In genomic region chr11:67345949-67346819, GRCh38 we compare ENCODE assay signal across 9 cellular contexts. TPM values are rescaled to one million over a fixed set of nuclear protein-coding genes. Genes with fewer than 3 reads are reported as not detected.
DNase-seq lines count a peak whose midpoint lies in the region; ATAC-seq, FAIRE-seq and TF ChIP-seq lines count a peak whose summit lies in the region.
"Had no signal": no experiment of that assay in that cellular context is flagged by ENCODE, and none has a peak within 500 bp of the region (broad histone marks: within the 10 kb centered on the region; RNA-seq: fewer than 3 reads in every experiment).

No MANE protein-coding gene starts in this region.

- POLR2A ChIA-PET in Panc1 (lab: Charles Lee) = interaction anchor here (0.6 to 0.8 kb wide), 2 partner anchors 76 to 1446 kb away, joined by 3 read pairs; no protein-coding TSS in a partner anchor
- POLR2A ChIA-PET in endothelial cell of umbilical vein (lab: Charles Lee) = no interaction called here

- no peak overlapping the region for H3K27ac ChIP-seq in Panc1 (ENCODE audit: low read length)
- H3K27ac ChIP-seq in endothelial cell of umbilical vein (ENCODE audit: insufficient read depth, low read depth, low read length) = no peak overlapping the region
- peak overlapping the region; percentile 51 to 74 (median 70) for H3K27ac ChIP-seq in pancreas
- H3K27ac ChIP-seq: neutrophil had no signal

- H3K36me3 ChIP-seq in Panc1 (ENCODE audit: control insufficient read depth, insufficient read depth, low read length) = no peaks in the 10 kb centered on the region
- no peaks in the 10 kb centered on the region for H3K36me3 ChIP-seq in endothelial cell of umbilical vein (ENCODE audit: control insufficient read depth in 2 of 2, extremely low read depth in 1 of 2, insufficient read depth in 2 of 2, low read length in 2 of 2)
- H3K36me3 ChIP-seq in pancreas = no peaks in the 10 kb centered on the region

- peak; percentile 97 for TF ChIP-seq CTCF in GM12801 (IDR thresholded peaks at IDR 0.05; ENCODE audit: extremely low read depth, insufficient read length)
- TF ChIP-seq CTCF in Panc1 (IDR thresholded peaks at IDR 0.05) = peak; percentile 94
- peak; percentile 70 to 81 for TF ChIP-seq CTCF in endothelial cell of umbilical vein (IDR thresholded peaks at IDR 0.05; ENCODE audit: extremely low read depth in 1 of 2, insufficient read depth in 1 of 2, low read depth in 1 of 2, low read length in 2 of 2)
- TF ChIP-seq CTCF in pancreas (IDR thresholded peaks at IDR 0.05) = peak; percentile 28 to 52 (median 47)

- H3K4me1 ChIP-seq in Panc1 (ENCODE audit: control insufficient read depth, insufficient read depth, low read length) = peaks cover 4% of the 10 kb centered on the region; the same call in 1 of the 2 replicates
- peaks cover 7% of the 10 kb centered on the region for H3K4me1 ChIP-seq in endothelial cell of umbilical vein (ENCODE audit: control insufficient read depth, extremely low read depth, insufficient read depth, low read length)
- peaks cover 20 to 32% (median 23%) of the 10 kb centered on the region in 3 donors for H3K4me1 ChIP-seq in pancreas

- FAIRE-seq in endothelial cell of umbilical vein (lab: Jason Lieb, UNC) (peak; percentile 74), pancreas (lab: Jason Lieb, UNC) (no peak)

- ATAC-seq in Panc1 (peak; percentile 75), pancreas (peak; percentile 79 to 87 (median 86)), HG03521 (IDR thresholded peaks at IDR 0.05; ENCODE audit: unreplicated experiment) (no peak)

- no peak overlapping the region for H2AFZ ChIP-seq in endothelial cell of umbilical vein (ENCODE audit: low read depth, low read length)

- no peaks in the 10 kb centered on the region for H4K20me1 ChIP-seq in endothelial cell of umbilical vein (replicated peaks; ENCODE audit: control insufficient read depth, extremely low read depth, insufficient read depth, low read length)

- H3K9me1 ChIP-seq in endothelial cell of umbilical vein (replicated peaks; ENCODE audit: control insufficient read depth, extremely low read depth, insufficient read depth, low read length) = no peaks in the 10 kb centered on the region

- DNase-seq in AG20443 (ENCODE audit: low spot score) (peak; percentile 58), Panc1 (ENCODE audit: low read depth, low spot score) (peak; percentile 89), endothelial cell of umbilical vein (ENCODE audit: low read depth, low spot score) (peak; percentile 49), pancreas (peak in 3 of 6 donors; percentile 55 to 70 (median 67)), OCI-M2 (lab: John Stamatoyannopoulos, UW; ENCODE audit: unreplicated experiment) (no peak), globus pallidus (ENCODE audit: low spot score) (no peak)

- in situ Hi-C loops in Panc1 (cut with HindIII; ENCODE audit: low pct_unique_long_range_greater_than_20kb, low sequenced_read_pairs) = no loop called here

- no TSS peak for BruUV-seq in Panc1 (replicated peaks; lab: Mats Ljungman, UMichigan)
- no TSS peak for BruUV-seq in endothelial cell of umbilical vein (replicated peaks; lab: Mats Ljungman, UMichigan)

- intact Hi-C loops in Panc1 (cut with micrococcal nuclease; ENCODE audit: unreplicated experiment) = loop anchor here (5.0 kb wide), 1 partner anchor 36 kb away; no protein-coding TSS in a partner anchor
- intact Hi-C loops in endothelial cell of umbilical vein (cut with micrococcal nuclease) = no loop called here
- intact Hi-C loops in pancreas (cut with DNase I) = loop anchor here in 1 of 3 donors (5.0 kb wide), 1 partner anchor 36 kb away; no protein-coding TSS in a partner anchor

- no peak for TF ChIP-seq POLR2A in endothelial cell of umbilical vein (IDR thresholded peaks at IDR 0.05; ENCODE audit: low read depth, low read length)

- H3K79me2 ChIP-seq in endothelial cell of umbilical vein (ENCODE audit: control insufficient read depth, insufficient read depth, low read length) = no peaks in the 10 kb centered on the region

- H3K27me3 ChIP-seq in Panc1 (ENCODE audit: control insufficient read depth, insufficient read depth, low read length) (no peaks in the 10 kb centered on the region), endothelial cell of umbilical vein (ENCODE audit: control insufficient read depth in 2 of 2, insufficient read depth in 2 of 2, low read length in 2 of 2) (no peaks in the 10 kb centered on the region), pancreas (no peaks in the 10 kb centered on the region)
- H3K27me3 ChIP-seq: neutrophil had no signal

- H3K9me3 ChIP-seq in Panc1 (ENCODE audit: control insufficient read depth, insufficient read depth, low read depth, low read length) = no peaks in the 10 kb centered on the region
- H3K9me3 ChIP-seq in endothelial cell of umbilical vein (replicated peaks; ENCODE audit: control insufficient read depth, insufficient read depth, low read length) = no peaks in the 10 kb centered on the region
- H3K9me3 ChIP-seq in pancreas = no peaks in the 10 kb centered on the region
- H3K9me3 ChIP-seq: neutrophil had no signal

- dilution Hi-C loops in endothelial cell of umbilical vein (cut with MboI; ENCODE audit: extremely low pct_ligation_motif_present, low sequenced_read_pairs) = no loop called here

- H3K4me3 ChIP-seq in Panc1 (ENCODE audit: low read depth in 2 of 2, low read length in 2 of 2) (no peak overlapping the region), endothelial cell of umbilical vein (replicated peaks in 1 of 3; ENCODE audit: insufficient read depth in 1 of 3, low read depth in 1 of 3, low read length in 3 of 3) (no peak overlapping the region), pancreas (no peak overlapping the region)

- H3K9ac ChIP-seq in endothelial cell of umbilical vein (replicated peaks; ENCODE audit: extremely low read depth, insufficient read depth, low read length) = no peak overlapping the region

- CTCF ChIA-PET in Panc1 (lab: Charles Lee) = interaction anchor here (1.0 to 2.9 kb wide), 7 partner anchors 10 to 55 kb away, joined by 3 to 13 read pairs (median 5); partner anchors contain the start of gene PPP1CA
- CTCF ChIA-PET in endothelial cell of umbilical vein (lab: Charles Lee) = interaction anchor here (0.7 to 6.5 kb wide), 23 partner anchors 9 to 276 kb away, joined by 3 to 119 read pairs (median 6); partner anchors contain the start of genes CLCF1, PITPNM1, PPP1CA and RAD9A

- H3K4me2 ChIP-seq in endothelial cell of umbilical vein (ENCODE audit: insufficient read depth, low read length) = no peak overlapping the region

- WGBS in pancreas, 2 donors = 33 to 34% methylated on average over 7 of the region's 7 CpGs

RNA-seq across cellular contexts. Expression of gene POLD4, which starts 7.2 kb away (rescaled TPM):
- total RNA-seq in Panc1 (2021; ENCODE audit: unreplicated experiment) (78.7 TPM), endothelial cell of umbilical vein (50.1 and 66.9 TPM in 2 replicates), pancreas (10 to 100 TPM; 35.0 to 50.8 (median 43.4) TPM)
- polyA plus RNA-seq in Panc1 (2012; ENCODE audit: insufficient read length) = 119 TPM
- polyA plus RNA-seq in endothelial cell of umbilical vein (204 and 236 TPM in 2 replicates), pancreas (10 to 100 TPM; 80.6 to 99.3 TPM)
- 136 and 153 TPM in 2 replicates for polyA plus RNA-seq in endothelial cell of umbilical vein (2011; cell fraction: cytosol; rRNA removed)
- polyA plus RNA-seq in endothelial cell of umbilical vein (2011; cell fraction: nucleus; rRNA removed) = 102 and 113 TPM in 2 replicates
- 113 and 160 TPM in 2 replicates for polyA plus RNA-seq in endothelial cell of umbilical vein (2012)
- polyA minus RNA-seq in endothelial cell of umbilical vein = 20.8 and 22.5 TPM in 2 replicates
- polyA minus RNA-seq in endothelial cell of umbilical vein (2011; cell fraction: cytosol; rRNA and poly(A)+ RNA removed) = 9.0 TPM
- 16.3 and 23.4 TPM in 2 replicates for polyA minus RNA-seq in endothelial cell of umbilical vein (2011; cell fraction: nucleus; rRNA and poly(A)+ RNA removed)

RNA-seq across cellular contexts. Expression of gene CLCF1, which starts 27.2 kb away (rescaled TPM):
- 9.3 TPM for total RNA-seq in Panc1 (2021; ENCODE audit: unreplicated experiment)
- 9.0 TPM for polyA plus RNA-seq in Panc1 (2012; ENCODE audit: insufficient read length)
- 5.7 and 5.8 TPM in 2 replicates for total RNA-seq in endothelial cell of umbilical vein
- 6.5 and 8.7 TPM in 2 replicates for polyA plus RNA-seq in endothelial cell of umbilical vein
- 4.3 and 4.7 TPM in 2 replicates for polyA plus RNA-seq in endothelial cell of umbilical vein (2011; cell fraction: cytosol; rRNA removed)
- polyA plus RNA-seq in endothelial cell of umbilical vein (2011; cell fraction: nucleus; rRNA removed) = 9.3 TPM in 2 replicates
- polyA plus RNA-seq in endothelial cell of umbilical vein (2012) = 4.2 and 6.0 TPM in 2 replicates
- 2.1 TPM in 2 replicates for polyA minus RNA-seq in endothelial cell of umbilical vein
- polyA minus RNA-seq in endothelial cell of umbilical vein (2011; cell fraction: cytosol; rRNA and poly(A)+ RNA removed) = 4.3 TPM
- polyA minus RNA-seq in endothelial cell of umbilical vein (2011; cell fraction: nucleus; rRNA and poly(A)+ RNA removed) = 1.4 and 1.8 TPM in 2 replicates
- total RNA-seq in pancreas = 1 to 10 TPM; 1.3 to 5.0 (median 2.3) TPM
- 10 to 100 TPM in 1 of 2 donors, 1 to 10 TPM in 1; 9.4 to 11.2 TPM for polyA plus RNA-seq in pancreas

RNA-seq across cellular contexts. Expression of gene SSH3, which starts 42.9 kb away (rescaled TPM):
- 79.8 TPM for total RNA-seq in Panc1 (2021; ENCODE audit: unreplicated experiment)
- 82.6 TPM for polyA plus RNA-seq in Panc1 (2012; ENCODE audit: insufficient read length)
- 16.5 and 22.5 TPM in 2 replicates for total RNA-seq in endothelial cell of umbilical vein
- 14.3 and 16.4 TPM in 2 replicates for polyA plus RNA-seq in endothelial cell of umbilical vein
- polyA plus RNA-seq in endothelial cell of umbilical vein (2011; cell fraction: cytosol; rRNA removed) = 6.1 and 9.0 TPM in 2 replicates
- 44.3 and 57.9 TPM in 2 replicates for polyA plus RNA-seq in endothelial cell of umbilical vein (2011; cell fraction: nucleus; rRNA removed)
- 15.7 and 20.8 TPM in 2 replicates for polyA plus RNA-seq in endothelial cell of umbilical vein (2012)
- 5.8 and 9.4 TPM in 2 replicates for polyA minus RNA-seq in endothelial cell of umbilical vein
- polyA minus RNA-seq in endothelial cell of umbilical vein (2011; cell fraction: cytosol; rRNA and poly(A)+ RNA removed) = 15.0 TPM
- 5.3 and 12.8 TPM in 2 replicates for polyA minus RNA-seq in endothelial cell of umbilical vein (2011; cell fraction: nucleus; rRNA and poly(A)+ RNA removed)
- 10 to 100 TPM; 15.2 to 29.1 (median 21.2) TPM for total RNA-seq in pancreas
- 10 to 100 TPM; 29.0 to 29.2 TPM for polyA plus RNA-seq in pancreas

RNA-seq across cellular contexts. Expression of gene RAD9A, which starts 45.6 kb away (rescaled TPM):
- total RNA-seq in Panc1 (2021; ENCODE audit: unreplicated experiment) (33.1 TPM), endothelial cell of umbilical vein (18.4 and 24.6 TPM in 2 replicates), pancreas (10 to 100 TPM in 5 of 6 donors, 1 to 10 TPM in 1; 9.4 to 18.0 (median 12.8) TPM)
- 24.4 TPM for polyA plus RNA-seq in Panc1 (2012; ENCODE audit: insufficient read length)
- polyA plus RNA-seq in endothelial cell of umbilical vein (22.2 and 25.5 TPM in 2 replicates), pancreas (10 to 100 TPM; 39.8 to 45.2 TPM)
- polyA plus RNA-seq in endothelial cell of umbilical vein (2011; cell fraction: cytosol; rRNA removed) = 8.0 and 14.2 TPM in 2 replicates
- polyA plus RNA-seq in endothelial cell of umbilical vein (2011; cell fraction: nucleus; rRNA removed) = 93.4 and 97.2 TPM in 2 replicates
- 13.7 and 14.0 TPM in 2 replicates for polyA plus RNA-seq in endothelial cell of umbilical vein (2012)
- 8.2 and 9.1 TPM in 2 replicates for polyA minus RNA-seq in endothelial cell of umbilical vein
- 6.8 TPM for polyA minus RNA-seq in endothelial cell of umbilical vein (2011; cell fraction: cytosol; rRNA and poly(A)+ RNA removed)
- 16.2 and 18.6 TPM in 2 replicates for polyA minus RNA-seq in endothelial cell of umbilical vein (2011; cell fraction: nucleus; rRNA and poly(A)+ RNA removed)

RNA-seq across cellular contexts. Expression of gene PPP1CA, which starts 55.5 kb away (rescaled TPM):
- total RNA-seq in Panc1 (2021; ENCODE audit: unreplicated experiment) (361 TPM), endothelial cell of umbilical vein (192 and 202 TPM in 2 replicates), pancreas (10 to 100 TPM; 49.0 to 72.8 (median 62.9) TPM)
- 412 TPM for polyA plus RNA-seq in Panc1 (2012; ENCODE audit: insufficient read length)
- polyA plus RNA-seq in endothelial cell of umbilical vein (419 and 446 TPM in 2 replicates), pancreas (10 to 100 TPM; 57.7 to 68.5 TPM)
- polyA plus RNA-seq in endothelial cell of umbilical vein (2011; cell fraction: cytosol; rRNA removed) = 287 and 295 TPM in 2 replicates
- 126 and 127 TPM in 2 replicates for polyA plus RNA-seq in endothelial cell of umbilical vein (2011; cell fraction: nucleus; rRNA removed)
- polyA plus RNA-seq in endothelial cell of umbilical vein (2012) = 168 and 197 TPM in 2 replicates
- 148 and 170 TPM in 2 replicates for polyA minus RNA-seq in endothelial cell of umbilical vein
- 131 TPM for polyA minus RNA-seq in endothelial cell of umbilical vein (2011; cell fraction: cytosol; rRNA and poly(A)+ RNA removed)
- polyA minus RNA-seq in endothelial cell of umbilical vein (2011; cell fraction: nucleus; rRNA and poly(A)+ RNA removed) = 30.2 and 40.7 TPM in 2 replicates

Comparison
In these comparisons a context has a peak if more than half of its experiments do, and no peak if none do; other contexts are left out.
1. DNase-seq: peak in AG20443 (single experiment), Panc1 (single experiment) and endothelial cell of umbilical vein (single experiment); none in OCI-M2 (single experiment) and globus pallidus (single experiment).
2. CTCF ChIP-seq: peak in every context shown above with its lines; median percentile 97 in GM12801; 94 in Panc1; 76 in endothelial cell of umbilical vein; 47 in pancreas.
3. H3K27ac ChIP-seq: peak in pancreas (4 of 4); none in Panc1 (single experiment) and endothelial cell of umbilical vein (single experiment).